In the genomic region with DNA sequence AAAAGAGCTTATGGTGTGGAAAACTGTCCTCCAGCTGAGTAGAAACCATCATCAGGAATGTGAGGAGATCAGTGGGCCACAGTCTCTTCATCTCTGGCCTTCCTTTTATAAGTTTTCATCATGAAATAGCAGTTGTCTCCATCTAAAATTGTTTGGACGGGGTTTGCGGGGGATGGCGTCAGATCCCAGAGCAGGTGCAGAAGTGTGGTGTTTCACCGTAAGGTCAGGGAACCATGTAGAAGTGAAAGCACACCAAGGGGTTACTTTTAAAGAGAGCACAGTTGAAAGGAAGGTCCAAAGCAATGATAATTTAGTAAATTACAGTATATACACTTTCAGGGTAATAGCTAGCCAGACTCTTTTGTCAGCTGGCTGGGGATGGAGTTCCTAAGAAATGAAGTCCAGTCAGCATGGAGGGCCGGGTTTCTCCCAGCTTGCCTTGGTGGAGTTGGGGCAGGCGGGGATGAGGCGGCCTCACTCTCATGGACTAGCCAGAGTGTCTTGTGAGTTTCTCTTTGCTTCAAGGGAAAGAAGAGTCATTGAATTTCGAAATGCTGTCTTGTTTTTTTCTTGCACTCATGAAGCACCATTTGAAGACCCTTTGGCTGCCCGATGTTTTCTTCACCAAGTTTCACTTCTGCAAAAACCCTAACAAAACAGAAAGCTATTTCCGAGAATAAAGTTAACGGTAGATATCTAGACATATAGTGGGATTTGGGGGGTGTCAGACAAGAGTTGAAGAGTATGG, we compare ENCODE assay signal across 10 cellular contexts.
DNase-seq lines count a peak whose midpoint lies in the region; ATAC-seq lines count a peak whose summit lies in the region.
"Had no signal": no experiment of that assay in that cellular context is flagged by ENCODE, and none has a peak within 500 bp of the region (broad histone marks: within the 10 kb centered on the region; RNA-seq: fewer than 3 reads in every experiment).

No MANE protein-coding gene starts in this region.

- peak overlapping the region; percentile 96 for H3K27ac Mint-ChIP-seq in stimulated activated naive B cell treated with anti-CD40 and anti-IgM and Interleukin-4, amounts not matched to agents 10 μg/mL and 1 μg/mL and 100 μg/mL, for 72 hours

- peaks cover 63 to 80% of the 10 kb centered on the region in 2 donors for H3K4me1 Mint-ChIP-seq in stimulated activated naive B cell treated with anti-CD40 and anti-IgM and Interleukin-4, amounts not matched to agents 10 μg/mL and 1 μg/mL and 100 μg/mL, for 72 hours

- H3K36me3 Mint-ChIP-seq in stimulated activated naive B cell treated with anti-CD40 and anti-IgM and Interleukin-4, amounts not matched to agents 10 μg/mL and 1 μg/mL and 100 μg/mL, for 72 hours: peaks cover 28 to 46% of the 10 kb centered on the region in 2 donors

- no peaks in the 10 kb centered on the region for H3K27me3 Mint-ChIP-seq in stimulated activated naive B cell treated with anti-CD40 and anti-IgM and Interleukin-4, amounts not matched to agents 10 μg/mL and 1 μg/mL and 100 μg/mL, for 72 hours

- ATAC-seq in HG02885 (IDR thresholded peaks at IDR 0.05; ENCODE audit: poor library complexity, unreplicated experiment): peak; percentile 59
- peak; percentile 62 to 71 for ATAC-seq in stimulated activated naive B cell treated with anti-CD40 and anti-IgM and Interleukin-4, amounts not matched to agents 10 μg/mL and 1 μg/mL and 100 μg/mL, for 72 hours (replicated peaks)

- H3K4me3 Mint-ChIP-seq in stimulated activated naive B cell treated with anti-CD40 and anti-IgM and Interleukin-4, amounts not matched to agents 10 μg/mL and 1 μg/mL and 100 μg/mL, for 72 hours: peak overlapping the region; percentile 71 to 72

- DNase-seq in SKM-1 treated with dmso at 0.1 percent for 144 hours (lab: John Stamatoyannopoulos, UW; ENCODE audit: unreplicated experiment) (peak; percentile 16), SKM-1 (lab: John Stamatoyannopoulos, UW; ENCODE audit: unreplicated experiment) (no peak), SIG-M5 (lab: John Stamatoyannopoulos, UW) (peak; percentile 84), NCI-H1092 treated with DMSO at 0.1 percent for 48 hours (lab: John Stamatoyannopoulos, UW) (no peak), GOT3 (lab: John Stamatoyannopoulos, UW) (no peak), dedifferentiated amniotic fluid mesenchymal stem cell (ENCODE audit: extremely low spot score) (no peak)
- DNase-seq in stimulated activated naive B cell treated with anti-CD40 and anti-IgM and Interleukin-4, amounts not matched to agents 10 μg/mL and 1 μg/mL and 100 μg/mL, for 72 hours: peak; percentile 60
- DNase-seq: IMR-90; stimulated activated CD4-positive, alpha-beta T cell treated with anti-CD3 and anti-CD28 coated beads, Interleukin-2, amount 100 ng/mL, for 48 hours had no signal

- peaks cover 0 to 2% of the 10 kb centered on the region in 2 donors for H3K9me3 Mint-ChIP-seq in stimulated activated naive B cell treated with anti-CD40 and anti-IgM and Interleukin-4, amounts not matched to agents 10 μg/mL and 1 μg/mL and 100 μg/mL, for 72 hours

Comparison
In these comparisons a context has a peak if more than half of its experiments do, and no peak if none do; other contexts are left out.
1. DNase-seq: peak in SKM-1 treated with dmso at 0.1 percent for 144 hours (single experiment), SIG-M5 (single experiment) and stimulated activated naive B cell treated with anti-CD40 and anti-IgM and Interleukin-4, amounts not matched to agents 10 μg/mL and 1 μg/mL and 100 μg/mL, for 72 hours (single experiment); none in SKM-1 (single experiment), NCI-H1092 treated with DMSO at 0.1 percent for 48 hours (single experiment), GOT3 (single experiment) and dedifferentiated amniotic fluid mesenchymal stem cell (single experiment).